Comparison of ENCODE assay signal across 7 cellular contexts in the genomic region with DNA sequence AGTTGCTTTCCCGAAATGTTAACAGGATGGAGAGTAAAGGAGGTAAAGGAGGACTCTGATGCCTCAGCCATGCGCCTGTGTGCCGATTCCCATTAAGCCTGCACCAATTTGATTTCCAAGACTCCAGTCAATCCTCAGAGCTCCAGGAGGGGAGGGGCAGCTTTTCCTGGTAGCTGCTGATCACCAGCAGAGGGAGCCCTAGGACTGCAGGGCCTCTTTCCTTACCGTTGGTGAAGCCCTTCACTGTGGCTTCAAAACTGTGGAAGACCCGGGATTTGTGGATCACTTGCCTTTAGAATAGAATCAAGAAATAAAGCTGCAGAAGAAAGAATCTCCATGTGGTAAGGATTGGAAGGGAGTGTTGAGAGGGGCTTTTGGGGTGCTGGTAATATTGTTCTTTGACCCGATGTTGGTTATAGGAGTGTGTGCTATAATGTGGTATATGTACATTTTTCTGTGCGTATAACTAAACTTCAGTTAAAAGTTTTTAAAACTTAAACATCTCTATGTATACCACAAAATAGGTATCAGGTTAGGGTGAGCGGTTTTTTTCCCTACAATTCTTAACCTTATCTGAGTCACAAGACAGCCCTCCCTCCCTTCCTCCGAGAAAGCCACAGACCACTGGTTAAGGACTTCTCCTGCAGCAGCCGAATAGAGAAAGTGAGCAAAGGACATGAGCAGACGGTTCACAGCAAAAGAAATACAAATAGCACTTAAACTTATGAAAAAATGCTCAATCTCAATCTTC.
DNase-seq lines count a peak whose midpoint lies in the region; ATAC-seq and TF ChIP-seq lines count a peak whose summit lies in the region.

No MANE protein-coding gene starts in this region.

- DNase-seq in NCI-H1436 treated with DMSO at 0.1 percent for 48 hours (lab: John Stamatoyannopoulos, UW) (peak; percentile 3), T1000 (lab: John Stamatoyannopoulos, UW) (peak; percentile 72), astrocyte of the spinal cord (ENCODE audit: low read depth, low spot score) (peak; percentile 64), iPS DF 4.7 (ENCODE audit: extremely low read depth, low spot score) (peak; percentile 53)
- peak; percentile 36 to 56 for DNase-seq in stimulated activated CD4-positive, alpha-beta T cell treated with anti-CD3 and anti-CD28 coated beads, Interleukin-12 subunit alpha, Interleukin-12 subunit beta, amount 100 ng/mL, for 24 hours (ENCODE audit: low read depth in 2 of 2)

- no peak overlapping the region for H3K4me3 ChIP-seq in astrocyte of the spinal cord (ENCODE audit: low read depth, low read length)

- ATAC-seq in HG03378 (IDR thresholded peaks at IDR 0.05; ENCODE audit: unreplicated experiment), result no peak

- in situ Hi-C loops in astrocyte of the spinal cord (cut with HindIII; ENCODE audit: low sequenced_read_pairs), result no loop called here

- TF ChIP-seq CTCF in GM12801 (IDR thresholded peaks at IDR 0.05; ENCODE audit: extremely low read depth, insufficient read length) (peak; percentile 62), astrocyte of the spinal cord (IDR thresholded peaks at IDR 0.05; ENCODE audit: low read depth, low read length) (peak; percentile 96)

Comparison
In these comparisons a context has a peak if more than half of its experiments do, and no peak if none do; other contexts are left out.
1. DNase-seq: peak in every context shown above with its lines; median percentile 72 in T1000; 64 in astrocyte of the spinal cord; 53 in iPS DF 4.7; 46 in stimulated activated CD4-positive, alpha-beta T cell treated with anti-CD3 and anti-CD28 coated beads, Interleukin-12 subunit alpha, Interleukin-12 subunit beta, amount 100 ng/mL, for 24 hours; 3 in NCI-H1436 treated with DMSO at 0.1 percent for 48 hours.